Comparison of ENCODE assay signal across 9 cellular contexts in the genomic region with DNA sequence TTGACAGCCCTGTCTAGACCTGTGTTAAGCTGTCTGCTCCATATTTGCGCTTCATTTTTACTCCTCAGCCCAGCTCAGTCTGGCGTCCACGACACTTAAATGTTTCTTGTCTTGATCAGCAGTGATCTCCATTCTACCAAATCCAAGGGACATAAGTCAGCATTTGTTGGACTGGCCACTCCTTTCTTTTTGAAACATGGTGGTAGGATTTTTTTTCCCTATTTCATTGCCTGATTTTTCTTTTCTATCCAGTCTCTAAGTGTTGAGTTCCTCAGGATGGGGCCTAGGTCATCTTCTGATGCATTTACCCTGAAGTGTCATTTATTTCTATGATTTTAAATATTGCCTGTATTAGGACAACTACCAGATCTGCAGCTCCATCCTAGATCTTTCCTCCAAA. TPM values are rescaled to one million over a fixed set of nuclear protein-coding genes. Genes with fewer than 3 reads are reported as not detected.
DNase-seq lines count a peak whose midpoint lies in the region; ATAC-seq and TF ChIP-seq lines count a peak whose summit lies in the region.
"Had no signal": no experiment of that assay in that cellular context is flagged by ENCODE, and none has a peak within 500 bp of the region (broad histone marks: within the 10 kb centered on the region; RNA-seq: fewer than 3 reads in every experiment).

No MANE protein-coding gene starts in this region.

- H3K4me1 ChIP-seq in heart left ventricle = peaks cover 8 to 31% (median 23%) of the 10 kb centered on the region in 12 donors
- peaks cover 14% of the 10 kb centered on the region for H3K4me1 ChIP-seq in mesenchymal stem cell (ENCODE audit: control insufficient read depth, insufficient read depth, low read depth, low read length)
- H3K4me1 ChIP-seq in urinary bladder (ENCODE audit: insufficient read depth) = no peaks in the 10 kb centered on the region

- 7 to 14% (median 10%) methylated on average over 3 of the region's 3 CpGs for WGBS in heart left ventricle, 4 donors
- WGBS in mesenchymal stem cell = 42% methylated on average over 3 of the region's 3 CpGs
- 7% methylated on average over 3 of the region's 3 CpGs for WGBS in urinary bladder

- H3K9me3 Mint-ChIP-seq in brain = no peaks in the 10 kb centered on the region

- H2AK5ac ChIP-seq in mesenchymal stem cell (ENCODE audit: low read length, severe bottlenecking) = no peak overlapping the region

- H3K4me2 ChIP-seq in mesenchymal stem cell (ENCODE audit: low read length, poor library complexity, severe bottlenecking) = peak overlapping the region; percentile 61

- H3K27ac Mint-ChIP-seq in brain = peak overlapping the region; percentile 88 to 97 (median 95)

- H3K27me3 ChIP-seq in heart left ventricle (no peaks in the 10 kb centered on the region), mesenchymal stem cell (ENCODE audit: control insufficient read depth in 1 of 2, insufficient read depth in 1 of 2, low read length in 2 of 2) (no peaks in the 10 kb centered on the region)

- no peak overlapping the region for H2BK15ac ChIP-seq in mesenchymal stem cell (ENCODE audit: low read depth, poor library complexity, severe bottlenecking)

- DNase-seq in heart left ventricle = no peak
- DNase-seq in cardiac septum (ENCODE audit: low spot score) = no peak
- no peak for DNase-seq in mesenchymal stem cell
- DNase-seq in globus pallidus (ENCODE audit: low spot score) = no peak
- no peak for DNase-seq in NCI-H1092 treated with DMSO at 0.1 percent for 48 hours (lab: John Stamatoyannopoulos, UW)

- peak overlapping the region; percentile 91 to 97 (median 95) for H3K4me3 Mint-ChIP-seq in brain

- H3K36me3 ChIP-seq in heart left ventricle (peaks cover 0 to 39% (median 23%) of the 10 kb centered on the region in 9 donors), mesenchymal stem cell (ENCODE audit: control insufficient read depth in 1 of 2, insufficient read depth in 2 of 2, low read depth in 1 of 2, low read length in 2 of 2) (peaks cover 19 to 26% of the 10 kb centered on the region in 2 experiments), urinary bladder (ENCODE audit: insufficient read depth) (peaks cover 3% of the 10 kb centered on the region)

- peak overlapping the region; percentile 84 for H3K9ac ChIP-seq in mesenchymal stem cell (ENCODE audit: low read length)

- H3K4me3 ChIP-seq in heart left ventricle (peak overlapping the region; percentile 67 to 97 (median 78)), mesenchymal stem cell (ENCODE audit: insufficient read depth in 1 of 2, low read depth in 1 of 2, low read length in 2 of 2) (peak overlapping the region in 1 of 2 experiments; percentile 85), urinary bladder (ENCODE audit: low read depth, low read length) (peak overlapping the region; percentile 77)

- H3K14ac ChIP-seq in mesenchymal stem cell (ENCODE audit: low read length in 2 of 2) = peak overlapping the region in 1 of 2 experiments; percentile 76

- TF ChIP-seq POLR2A in heart left ventricle (IDR thresholded peaks at IDR 0.05) = no peak

- peaks cover 26% of the 10 kb centered on the region for H3K79me1 ChIP-seq in mesenchymal stem cell (replicated peaks; ENCODE audit: low read length, poor library complexity, severe bottlenecking)

- intact Hi-C loops in heart left ventricle (cut with DNase I) (loop anchor here in 4 of 10 donors (1.0 to 10.0 kb wide), 6 partner anchors 16 to 264 kb away; partner anchors contain the start of genes HDAC10 (in 2 of the 4), SCO2 (in 2 of the 4), CHKB (in 1 of the 4) and SYCE3 (in 1 of the 4)), cardiac septum (cut with DNase I) (loop anchor here (10.0 kb wide), 1 partner anchor 264 kb away; the partner anchor contains the start of gene TUBGCP6)

- H3K4ac ChIP-seq in mesenchymal stem cell (ENCODE audit: low read depth in 1 of 2, low read length in 2 of 2) = peak overlapping the region in 1 of 2 experiments; percentile 11

- TF ChIP-seq CTCF in heart left ventricle (IDR thresholded peaks at IDR 0.05) = no peak
- no peak for TF ChIP-seq CTCF in brain (conservative IDR thresholded peaks at IDR 0.05)

- peaks cover 7% of the 10 kb centered on the region for H3K27me3 Mint-ChIP-seq in brain

- H3K27ac ChIP-seq in heart left ventricle = peak overlapping the region in 10 of 12 donors; percentile 78 to 93 (median 90)
- H3K27ac ChIP-seq in mesenchymal stem cell (ENCODE audit: low read length, poor library complexity, severe bottlenecking) = no peak overlapping the region
- H3K27ac ChIP-seq in urinary bladder (ENCODE audit: low read depth) = no peak overlapping the region

- H2BK120ac ChIP-seq in mesenchymal stem cell (ENCODE audit: low read depth, low read length) = no peak overlapping the region

- no peak overlapping the region for H4K8ac ChIP-seq in mesenchymal stem cell (ENCODE audit: low read length)

- ATAC-seq in heart left ventricle = no peak
- no peak for ATAC-seq in GM18909 (IDR thresholded peaks at IDR 0.05; ENCODE audit: poor library complexity, unreplicated experiment)

- H4K91ac ChIP-seq in mesenchymal stem cell (ENCODE audit: low read length) = no peak overlapping the region

- no peak overlapping the region for H2BK12ac ChIP-seq in mesenchymal stem cell (ENCODE audit: low read length in 2 of 2)

- no peak overlapping the region for H3K23ac ChIP-seq in mesenchymal stem cell (ENCODE audit: low read length in 2 of 2)

- no peak overlapping the region for H3K18ac ChIP-seq in mesenchymal stem cell (ENCODE audit: low read depth in 1 of 2, low read length in 2 of 2)

- H3K4me1 Mint-ChIP-seq in brain = peaks cover 25% of the 10 kb centered on the region

- H2AFZ ChIP-seq in mesenchymal stem cell (ENCODE audit: low read depth, low read length) = no peak overlapping the region

- no peak overlapping the region for H2BK5ac ChIP-seq in mesenchymal stem cell (ENCODE audit: low read depth, low read length, poor library complexity, severe bottlenecking)

- H3K36me3 Mint-ChIP-seq in brain = peaks cover 10% of the 10 kb centered on the region

- no peaks in the 10 kb centered on the region for H3K9me3 ChIP-seq in heart left ventricle
- no peaks in the 10 kb centered on the region for H3K9me3 ChIP-seq in mesenchymal stem cell (ENCODE audit: control insufficient read depth, low read length)

RNA-seq across cellular contexts. Expression of gene NCAPH2, which starts 0.9 kb away (rescaled TPM):
- total RNA-seq in heart left ventricle (10 to 100 TPM; 24.7 to 34.5 (median 27.9) TPM), cardiac septum (25.1 TPM), urinary bladder (27.5 TPM)
- polyA plus RNA-seq in heart left ventricle (10 to 100 TPM; 33.9 to 43.3 TPM), brain (ENCODE audit: insufficient read depth, low read depth, low replicate concordance) (83.9 TPM), urinary bladder (38.4 TPM)
- polyA plus RNA-seq in mesenchymal stem cell (2013, experiment 1 of 2) = 11.7 TPM
- 9.7 TPM for polyA plus RNA-seq in mesenchymal stem cell (2013, experiment 2 of 2)

RNA-seq across cellular contexts. Expression of gene LMF2, which starts 1.4 kb away (rescaled TPM):
- 10 to 100 TPM; 20.9 to 46.5 (median 32.1) TPM for total RNA-seq in heart left ventricle
- polyA plus RNA-seq in heart left ventricle = 10 to 100 TPM; 22.6 to 34.8 TPM
- total RNA-seq in cardiac septum = 28.7 TPM
- 68.1 TPM for polyA plus RNA-seq in brain (ENCODE audit: insufficient read depth, low read depth, low replicate concordance)
- 81.8 TPM for polyA plus RNA-seq in mesenchymal stem cell (2013, experiment 1 of 2)
- 79.8 TPM for polyA plus RNA-seq in mesenchymal stem cell (2013, experiment 2 of 2)
- 21.4 TPM for total RNA-seq in urinary bladder
- 61.3 TPM for polyA plus RNA-seq in urinary bladder

RNA-seq across cellular contexts. Expression of gene SCO2, which starts 16.5 kb away (rescaled TPM):
- total RNA-seq in heart left ventricle (1 to 10 TPM in 2 of 9 donors, under 1 TPM in 2, not detected in 5; 0.67 to 2.6 (median 0.94) TPM), cardiac septum (2.4 TPM), urinary bladder (0.79 TPM)
- polyA plus RNA-seq in heart left ventricle (1 to 10 TPM in 1 of 2 donors, not detected in 1; 2.0 TPM), brain (ENCODE audit: insufficient read depth, low read depth, low replicate concordance) (0.80 TPM), urinary bladder (3.3 TPM)
- 0.41 TPM for polyA plus RNA-seq in mesenchymal stem cell (2013, experiment 1 of 2)
- 0.84 TPM for polyA plus RNA-seq in mesenchymal stem cell (2013, experiment 2 of 2)

RNA-seq across cellular contexts. Expression of gene TYMP, which starts 20.9 kb away (rescaled TPM):
- total RNA-seq in heart left ventricle = 100 to 1,000 TPM in 1 of 9 donors, 10 to 100 TPM in 6, 1 to 10 TPM in 2; 8.3 to 198 (median 21.7) TPM
- polyA plus RNA-seq in heart left ventricle = 10 to 100 TPM; 11.8 to 45.1 TPM
- total RNA-seq in cardiac septum = 18.3 TPM
- 3.0 TPM for polyA plus RNA-seq in brain (ENCODE audit: insufficient read depth, low read depth, low replicate concordance)
- polyA plus RNA-seq in mesenchymal stem cell (2013, experiment 1 of 2) = 18.0 TPM
- 17.4 TPM for polyA plus RNA-seq in mesenchymal stem cell (2013, experiment 2 of 2)
- 9.5 TPM for total RNA-seq in urinary bladder
- polyA plus RNA-seq in urinary bladder = 84.1 TPM

RNA-seq across cellular contexts. Expression of gene MIOX, which starts 22.2 kb away (rescaled TPM):
- total RNA-seq in heart left ventricle (not detected), cardiac septum (not detected), urinary bladder (not detected)
- polyA plus RNA-seq in heart left ventricle (not detected), brain (ENCODE audit: insufficient read depth, low read depth, low replicate concordance) (0.61 TPM), urinary bladder (not detected)
- 0.14 TPM for polyA plus RNA-seq in mesenchymal stem cell (2013, experiment 1 of 2)
- polyA plus RNA-seq in mesenchymal stem cell (2013, experiment 2 of 2) = 0.16 TPM
- total RNA-seq: esophagus mucosa had no signal

Comparison
In these comparisons a context has a peak if more than half of its experiments do, and no peak if none do; other contexts are left out.
1. H3K27ac ChIP-seq: peak in heart left ventricle (10 of 12); none in mesenchymal stem cell (single experiment) and urinary bladder (single experiment).